Comparison of ENCODE assay signal across 11 cellular contexts in the genomic region with DNA sequence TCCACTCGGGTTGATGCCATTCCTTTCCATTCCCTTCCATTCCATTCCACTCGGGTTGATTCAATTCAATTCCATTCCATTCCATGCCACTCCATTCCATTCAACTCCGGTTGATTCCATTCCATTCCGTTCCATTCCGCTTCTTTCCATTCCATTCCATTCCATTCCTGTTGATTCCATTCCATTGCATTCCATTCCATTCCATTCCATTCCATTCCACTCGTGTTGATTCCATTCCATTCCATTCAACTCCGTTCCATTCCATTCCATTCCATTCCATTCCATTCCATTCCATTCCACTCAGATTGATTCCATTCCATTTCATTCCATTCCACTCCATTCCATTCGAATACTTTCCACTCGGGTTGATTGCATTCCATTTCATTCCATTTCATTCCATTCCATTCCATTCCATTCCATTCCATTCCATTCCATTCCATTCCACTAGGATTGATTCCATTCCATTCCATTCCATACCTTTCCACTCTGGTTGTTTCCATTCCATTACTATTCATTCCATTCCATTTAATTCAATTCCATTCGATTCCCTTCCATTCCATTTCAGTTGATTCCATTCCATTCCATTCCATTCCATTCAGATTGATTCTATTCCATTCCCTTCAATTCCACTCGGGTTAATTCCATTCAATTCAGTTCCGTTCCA.
DNase-seq lines count a peak whose midpoint lies in the region; ATAC-seq and TF ChIP-seq lines count a peak whose summit lies in the region.
"Had no signal": no experiment of that assay in that cellular context is flagged by ENCODE, and none has a peak within 500 bp of the region (broad histone marks: within the 10 kb centered on the region; RNA-seq: fewer than 3 reads in every experiment).

No MANE protein-coding gene starts in this region.

- no peak overlapping the region for H3K27ac ChIP-seq in lower lobe of right lung
- H3K27ac ChIP-seq: HL-60, skin epidermis had no signal

- H3K36me3 Mint-ChIP-seq in type B pancreatic cell = peaks cover 18% of the 10 kb centered on the region

- no peaks in the 10 kb centered on the region for H3K4me1 ChIP-seq in lower lobe of right lung

- intact Hi-C loops in lower lobe of right lung (cut with DNase I) = no loop called here

- no peaks in the 10 kb centered on the region for H3K4me1 Mint-ChIP-seq in type B pancreatic cell (ENCODE audit: unreplicated experiment)

- H3K36me3 ChIP-seq in lower lobe of right lung = no peaks in the 10 kb centered on the region

- peak; percentile 51 for ATAC-seq in GM18870 (IDR thresholded peaks at IDR 0.05; ENCODE audit: unreplicated experiment)
- ATAC-seq in HG03521 (IDR thresholded peaks at IDR 0.05; ENCODE audit: unreplicated experiment) = peak; percentile 48
- ATAC-seq in lower lobe of right lung = peak; percentile 76 to 79

- H3K27ac Mint-ChIP-seq in type B pancreatic cell = no peak overlapping the region

- DNase-seq in H4 (ENCODE audit: low spot score) = peak; percentile 42
- no peak for DNase-seq in lower lobe of right lung
- no peak for DNase-seq in NCI-H446 (lab: John Stamatoyannopoulos, UW)
- DNase-seq in NCI-H345 treated with DMSO at 0.1 percent for 48 hours (lab: John Stamatoyannopoulos, UW; ENCODE audit: unreplicated experiment) = no peak
- no peak for DNase-seq in glomerular visceral epithelial cell (ENCODE audit: extremely low spot score)
- no peak for DNase-seq in type B pancreatic cell (ENCODE audit: extremely low spot score, unreplicated experiment)
- DNase-seq: NCI-H345 had no signal

- H3K27me3 ChIP-seq in lower lobe of right lung (ENCODE audit: low read depth) = no peaks in the 10 kb centered on the region

- peaks cover 7% of the 10 kb centered on the region for H3K9me3 Mint-ChIP-seq in type B pancreatic cell

- H3K9me3 ChIP-seq in lower lobe of right lung = peaks cover 4% of the 10 kb centered on the region

- no peaks in the 10 kb centered on the region for H3K27me3 Mint-ChIP-seq in type B pancreatic cell

- no peak overlapping the region for H3K4me3 ChIP-seq in lower lobe of right lung
- H3K4me3 ChIP-seq: skin epidermis had no signal

- TF ChIP-seq CTCF in lower lobe of right lung (IDR thresholded peaks at IDR 0.05) (no peak), type B pancreatic cell (conservative IDR thresholded peaks at IDR 0.05) (no peak)

- H3K4me3 Mint-ChIP-seq in type B pancreatic cell = no peak overlapping the region
